Comparison of ENCODE assay signal across 10 cellular contexts in the genomic region with DNA sequence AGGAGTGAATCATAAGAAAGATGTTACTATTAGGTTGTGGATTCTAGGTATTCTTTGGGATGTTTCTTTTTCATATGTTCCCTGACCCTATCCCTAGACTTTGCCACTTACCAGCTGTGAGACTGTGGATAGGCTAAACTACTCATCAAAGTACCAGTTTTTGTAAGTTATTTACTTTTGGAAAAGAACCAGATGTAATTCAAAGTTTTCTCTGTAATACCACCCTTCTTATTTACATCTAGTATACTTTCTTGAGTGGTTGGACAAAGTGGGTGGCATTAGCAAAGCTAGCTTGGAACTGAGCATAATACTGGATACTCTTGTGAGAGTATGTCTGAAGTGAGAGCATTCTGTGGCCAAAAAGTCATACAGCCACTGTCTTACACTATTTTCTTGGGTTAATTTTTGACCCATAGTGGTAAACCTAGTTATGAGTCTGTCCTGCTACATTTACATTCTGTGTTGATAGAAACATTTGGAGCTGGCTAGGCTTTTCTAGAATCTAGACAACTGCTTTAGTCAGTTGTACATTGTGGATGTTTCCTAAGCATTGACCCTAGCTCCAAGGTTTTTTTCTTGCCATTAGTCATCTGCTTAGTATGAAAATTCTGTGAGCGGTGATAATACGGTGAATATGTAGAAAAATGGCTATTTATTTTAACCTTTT. TPM values are rescaled to one million over a fixed set of nuclear protein-coding genes. Genes with fewer than 3 reads are reported as not detected.
A peak's percentile ranks its signal among the peaks of the same experiment; 100 is the strongest.
DNase-seq lines count a peak whose midpoint lies in the region; ATAC-seq and TF ChIP-seq lines count a peak whose summit lies in the region.
"Had no signal": no experiment of that assay in that cellular context is flagged by ENCODE, and none has a peak within 500 bp of the region (broad histone marks: within the 10 kb centered on the region; RNA-seq: fewer than 3 reads in every experiment).

No MANE protein-coding gene starts in this region.

- ATAC-seq in activated CD8-positive, alpha-beta T cell treated with anti-CD3 and anti-CD28 coated beads for 36 hours, result peak; percentile 37
- ATAC-seq in activated CD8-positive, alpha-beta T cell treated with anti-CD3 and anti-CD28 coated beads, Interleukin-2, amount 10 ng/mL, durations not matched to agents 7 days and 5 days, result no peak
- ATAC-seq in HG03060 (IDR thresholded peaks at IDR 0.05; ENCODE audit: low read depth, unreplicated experiment), result peak; percentile 89
- ATAC-seq in stimulated activated effector memory CD8-positive, alpha-beta T cell treated with anti-CD3 and anti-CD28 coated beads, Interleukin-12 subunit alpha, Interleukin-12 subunit beta, amount 100 ng/mL, for 72 hours, result peak; percentile 83
- ATAC-seq: HCT116 had no signal

- no peaks in the 10 kb centered on the region for H3K27me3 ChIP-seq in brain microvascular endothelial cell (replicated peaks)

- H3K27me3 Mint-ChIP-seq in activated CD8-positive, alpha-beta T cell treated with anti-CD3 and anti-CD28 coated beads for 36 hours, result no peaks in the 10 kb centered on the region
- H3K27me3 Mint-ChIP-seq in activated CD8-positive, alpha-beta T cell treated with anti-CD3 and anti-CD28 coated beads, Interleukin-2, amount 10 ng/mL, durations not matched to agents 7 days and 5 days (ENCODE audit: low read depth), result no peaks in the 10 kb centered on the region
- no peaks in the 10 kb centered on the region for H3K27me3 Mint-ChIP-seq in activated CD4-positive, alpha-beta T cell treated with anti-CD3 and anti-CD28 coated beads, Interleukin-2, amount 10 ng/mL, durations not matched to agents 24 days and 14 days

- POLR2A ChIA-PET in activated CD8-positive, alpha-beta T cell treated with anti-CD3 and anti-CD28 coated beads for 36 hours (lab: Charles Lee), result interaction anchor here (0.6 to 1.0 kb wide), 2 partner anchors 10 to 40 kb away, joined by 3 to 4 read pairs; no protein-coding TSS in a partner anchor
- POLR2A ChIA-PET in activated CD8-positive, alpha-beta T cell treated with anti-CD3 and anti-CD28 coated beads, Interleukin-2, amount 10 ng/mL, durations not matched to agents 7 days and 5 days (lab: Charles Lee), result no interaction called here

- H3K9me3 Mint-ChIP-seq in activated CD8-positive, alpha-beta T cell treated with anti-CD3 and anti-CD28 coated beads for 36 hours, result peaks cover 2% of the 10 kb centered on the region
- no peaks in the 10 kb centered on the region for H3K9me3 Mint-ChIP-seq in activated CD8-positive, alpha-beta T cell treated with anti-CD3 and anti-CD28 coated beads, Interleukin-2, amount 10 ng/mL, durations not matched to agents 7 days and 5 days (ENCODE audit: insufficient read depth)
- no peaks in the 10 kb centered on the region for H3K9me3 Mint-ChIP-seq in stimulated activated effector memory CD8-positive, alpha-beta T cell treated with anti-CD3 and anti-CD28 coated beads, Interleukin-12 subunit alpha, Interleukin-12 subunit beta, amount 100 ng/mL, for 72 hours
- H3K9me3 Mint-ChIP-seq in activated CD4-positive, alpha-beta T cell treated with anti-CD3 and anti-CD28 coated beads, Interleukin-2, amount 10 ng/mL, durations not matched to agents 24 days and 14 days, result no peaks in the 10 kb centered on the region

- CTCF ChIA-PET in activated CD8-positive, alpha-beta T cell treated with anti-CD3 and anti-CD28 coated beads for 36 hours (lab: Charles Lee), result no interaction called here
- CTCF ChIA-PET in activated CD8-positive, alpha-beta T cell treated with anti-CD3 and anti-CD28 coated beads, Interleukin-2, amount 10 ng/mL, durations not matched to agents 7 days and 5 days (lab: Charles Lee), result no interaction called here

- no peaks in the 10 kb centered on the region for H3K36me3 ChIP-seq in brain microvascular endothelial cell (replicated peaks)

- no peak overlapping the region for H3K4me3 ChIP-seq in brain microvascular endothelial cell (ENCODE audit: low read depth, low read length)

- H3K4me1 Mint-ChIP-seq in activated CD8-positive, alpha-beta T cell treated with anti-CD3 and anti-CD28 coated beads for 36 hours (ENCODE audit: low read depth), result peaks cover 43% of the 10 kb centered on the region
- H3K4me1 Mint-ChIP-seq in activated CD8-positive, alpha-beta T cell treated with anti-CD3 and anti-CD28 coated beads, Interleukin-2, amount 10 ng/mL, durations not matched to agents 7 days and 5 days (ENCODE audit: low read depth), result peaks cover 12% of the 10 kb centered on the region
- peaks cover 12% of the 10 kb centered on the region for H3K4me1 Mint-ChIP-seq in stimulated activated effector memory CD8-positive, alpha-beta T cell treated with anti-CD3 and anti-CD28 coated beads, Interleukin-12 subunit alpha, Interleukin-12 subunit beta, amount 100 ng/mL, for 72 hours
- H3K4me1 Mint-ChIP-seq in activated CD4-positive, alpha-beta T cell treated with anti-CD3 and anti-CD28 coated beads, Interleukin-2, amount 10 ng/mL, durations not matched to agents 24 days and 14 days, result peaks cover 12% of the 10 kb centered on the region

- DNase-seq in activated CD8-positive, alpha-beta T cell treated with anti-CD3 and anti-CD28 coated beads for 36 hours, result no peak
- no peak for DNase-seq in activated CD8-positive, alpha-beta T cell treated with anti-CD3 and anti-CD28 coated beads, Interleukin-2, amount 10 ng/mL, durations not matched to agents 7 days and 5 days
- peak; percentile 52 for DNase-seq in brain microvascular endothelial cell
- no peak for DNase-seq in stimulated activated effector memory CD8-positive, alpha-beta T cell treated with anti-CD3 and anti-CD28 coated beads, Interleukin-12 subunit alpha, Interleukin-12 subunit beta, amount 100 ng/mL, for 72 hours (ENCODE audit: low spot score in 2 of 2)
- DNase-seq in DMS 273 (lab: John Stamatoyannopoulos, UW; ENCODE audit: unreplicated experiment), result no peak
- DNase-seq in NCI-H146 treated with DMSO at 0.1 percent for 48 hours (lab: John Stamatoyannopoulos, UW; ENCODE audit: unreplicated experiment), result no peak
- no peak for DNase-seq in activated CD4-positive, alpha-beta T cell treated with anti-CD3 and anti-CD28 coated beads, Interleukin-2, amount 10 ng/mL, durations not matched to agents 24 days and 14 days
- DNase-seq: Right ventricle myocardium superior had no signal

- H3K36me3 Mint-ChIP-seq in activated CD8-positive, alpha-beta T cell treated with anti-CD3 and anti-CD28 coated beads for 36 hours (ENCODE audit: low read depth), result peaks cover 7% of the 10 kb centered on the region
- H3K36me3 Mint-ChIP-seq in activated CD8-positive, alpha-beta T cell treated with anti-CD3 and anti-CD28 coated beads, Interleukin-2, amount 10 ng/mL, durations not matched to agents 7 days and 5 days (ENCODE audit: low read depth), result peaks cover 5% of the 10 kb centered on the region
- H3K36me3 Mint-ChIP-seq in stimulated activated effector memory CD8-positive, alpha-beta T cell treated with anti-CD3 and anti-CD28 coated beads, Interleukin-12 subunit alpha, Interleukin-12 subunit beta, amount 100 ng/mL, for 72 hours, result no peaks in the 10 kb centered on the region
- no peaks in the 10 kb centered on the region for H3K36me3 Mint-ChIP-seq in activated CD4-positive, alpha-beta T cell treated with anti-CD3 and anti-CD28 coated beads, Interleukin-2, amount 10 ng/mL, durations not matched to agents 24 days and 14 days (ENCODE audit: low read depth)

- in situ Hi-C loops in brain microvascular endothelial cell (cut with HindIII; ENCODE audit: low pct_ligation_motif_present, low sequenced_read_pairs), result no loop called here

- peak overlapping the region; percentile 57 for H3K27ac Mint-ChIP-seq in activated CD8-positive, alpha-beta T cell treated with anti-CD3 and anti-CD28 coated beads for 36 hours
- no peak overlapping the region for H3K27ac Mint-ChIP-seq in activated CD8-positive, alpha-beta T cell treated with anti-CD3 and anti-CD28 coated beads, Interleukin-2, amount 10 ng/mL, durations not matched to agents 7 days and 5 days
- H3K27ac Mint-ChIP-seq in stimulated activated effector memory CD8-positive, alpha-beta T cell treated with anti-CD3 and anti-CD28 coated beads, Interleukin-12 subunit alpha, Interleukin-12 subunit beta, amount 100 ng/mL, for 72 hours, result no peak overlapping the region
- H3K27ac Mint-ChIP-seq in activated CD4-positive, alpha-beta T cell treated with anti-CD3 and anti-CD28 coated beads, Interleukin-2, amount 10 ng/mL, durations not matched to agents 24 days and 14 days, result no peak overlapping the region

- H3K4me3 Mint-ChIP-seq in activated CD8-positive, alpha-beta T cell treated with anti-CD3 and anti-CD28 coated beads for 36 hours, result no peak overlapping the region
- H3K4me3 Mint-ChIP-seq in activated CD8-positive, alpha-beta T cell treated with anti-CD3 and anti-CD28 coated beads, Interleukin-2, amount 10 ng/mL, durations not matched to agents 7 days and 5 days, result no peak overlapping the region
- no peak overlapping the region for H3K4me3 Mint-ChIP-seq in stimulated activated effector memory CD8-positive, alpha-beta T cell treated with anti-CD3 and anti-CD28 coated beads, Interleukin-12 subunit alpha, Interleukin-12 subunit beta, amount 100 ng/mL, for 72 hours
- no peak overlapping the region for H3K4me3 Mint-ChIP-seq in activated CD4-positive, alpha-beta T cell treated with anti-CD3 and anti-CD28 coated beads, Interleukin-2, amount 10 ng/mL, durations not matched to agents 24 days and 14 days

- TF ChIP-seq CTCF in activated CD8-positive, alpha-beta T cell treated with anti-CD3 and anti-CD28 coated beads for 36 hours (IDR thresholded peaks at IDR 0.05), result no peak
- TF ChIP-seq CTCF in brain microvascular endothelial cell (IDR thresholded peaks at IDR 0.05; ENCODE audit: low read depth, low read length, missing control alignments), result no peak

- peak overlapping the region; percentile 18 for H3K27ac ChIP-seq in brain microvascular endothelial cell

- intact Hi-C loops in activated CD8-positive, alpha-beta T cell treated with anti-CD3 and anti-CD28 coated beads for 36 hours (cut with micrococcal nuclease), result no loop called here
- intact Hi-C loops in activated CD4-positive, alpha-beta T cell treated with anti-CD3 and anti-CD28 coated beads, Interleukin-2, amount 10 ng/mL, durations not matched to agents 24 days and 14 days (cut with micrococcal nuclease), result no loop called here

RNA-seq across cellular contexts. Expression of a gene that starts 41.7 kb away (rescaled TPM):
- 10 to 100 TPM; 18.9 to 21.1 TPM for total RNA-seq in activated CD8-positive, alpha-beta T cell treated with anti-CD3 and anti-CD28 coated beads for 36 hours
- 10 to 100 TPM; 24.5 to 24.7 TPM for total RNA-seq in activated CD8-positive, alpha-beta T cell treated with anti-CD3 and anti-CD28 coated beads, Interleukin-2, amount 10 ng/mL, durations not matched to agents 7 days and 5 days
- 24.2 and 26.2 TPM in 2 replicates for total RNA-seq in activated CD4-positive, alpha-beta T cell treated with anti-CD3 and anti-CD28 coated beads, Interleukin-2, amount 10 ng/mL, durations not matched to agents 24 days and 14 days
